8 cellular contexts compared by ENCODE assay signal in the genomic region with DNA sequence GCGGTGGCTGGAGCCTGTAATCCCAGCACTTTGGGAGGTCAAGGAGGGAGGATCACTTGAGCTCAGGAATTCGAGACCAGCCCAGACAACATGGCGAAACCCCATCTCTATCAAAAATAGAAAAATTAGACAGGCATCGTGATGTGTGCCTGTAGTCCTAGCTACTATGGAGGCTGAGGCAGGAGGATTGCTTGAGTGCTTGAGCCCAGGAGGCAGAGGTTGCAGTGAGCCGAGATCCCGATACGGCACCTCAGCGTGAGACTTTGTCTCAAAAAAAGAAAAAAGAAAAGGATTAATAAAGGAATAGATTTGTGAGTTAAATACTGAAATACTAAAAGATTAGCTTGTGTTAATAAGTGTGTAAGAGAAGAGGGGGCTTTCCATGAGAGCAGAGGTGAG. TPM values are rescaled to one million over a fixed set of nuclear protein-coding genes. Genes with fewer than 3 reads are reported as not detected.
DNase-seq lines count a peak whose midpoint lies in the region; TF ChIP-seq lines count a peak whose summit lies in the region.

No MANE protein-coding gene starts in this region.

- H3K36me3 ChIP-seq in OCI-LY3 (replicated peaks; ENCODE audit: low read depth, low read length) (no peaks in the 10 kb centered on the region), endodermal cell (ENCODE audit: control insufficient read depth, insufficient read depth, low read length) (no peaks in the 10 kb centered on the region), neutrophil (no peaks in the 10 kb centered on the region), H7 (replicated peaks; ENCODE audit: control insufficient read depth, insufficient read depth, low read length) (no peaks in the 10 kb centered on the region)

- peaks cover 4% of the 10 kb centered on the region; the same call in 1 of the 2 replicates for H3K27me3 ChIP-seq in OCI-LY3 (ENCODE audit: low read depth, low read length)
- no peaks in the 10 kb centered on the region for H3K27me3 ChIP-seq in endodermal cell (ENCODE audit: control insufficient read depth, insufficient read depth, low read length, poor library complexity, severe bottlenecking)
- no peaks in the 10 kb centered on the region for H3K27me3 ChIP-seq in neutrophil
- H3K27me3 ChIP-seq in H7 (ENCODE audit: control insufficient read depth, insufficient read depth, low read length) = no peaks in the 10 kb centered on the region

- no peak for DNase-seq in endodermal cell
- no peak for DNase-seq in NCI-H345 treated with DMSO at 0.1 percent for 48 hours (lab: John Stamatoyannopoulos, UW; ENCODE audit: unreplicated experiment)
- no peak for DNase-seq in NCI-H1436 treated with DMSO at 0.1 percent for 48 hours (lab: John Stamatoyannopoulos, UW)
- DNase-seq in H7 = no peak
- no peak for DNase-seq in SHP77 (lab: John Stamatoyannopoulos, UW)

- H3K36me3 Mint-ChIP-seq in endodermal cell (ENCODE audit: low read depth) = no peaks in the 10 kb centered on the region

- H3K9me3 Mint-ChIP-seq in endodermal cell = no peaks in the 10 kb centered on the region

- peak overlapping the region; percentile 93 for H3K27ac Mint-ChIP-seq in endodermal cell

- no peaks in the 10 kb centered on the region for H3K79me2 ChIP-seq in OCI-LY3 (ENCODE audit: low read length)

- H3K9me3 ChIP-seq in OCI-LY3 (ENCODE audit: insufficient read depth, low read length) (no peaks in the 10 kb centered on the region), endodermal cell (ENCODE audit: control insufficient read depth, low read length) (no peaks in the 10 kb centered on the region), neutrophil (no peaks in the 10 kb centered on the region)

- H2AFZ ChIP-seq in OCI-LY3 (ENCODE audit: low read depth, low read length) = peak overlapping the region; percentile 81

- H3K9ac ChIP-seq in OCI-LY3 (ENCODE audit: low read length) (peak overlapping the region; percentile 89), endodermal cell (ENCODE audit: extremely low read depth, low read length, poor library complexity, severe bottlenecking) (peak overlapping the region; percentile 49)

- H3K4me1 Mint-ChIP-seq in endodermal cell = peaks cover 19% of the 10 kb centered on the region

- TF ChIP-seq CTCF in OCI-LY3 (IDR thresholded peaks at IDR 0.05; ENCODE audit: low read depth, low read length) (no peak), endodermal cell (conservative IDR thresholded peaks at IDR 0.05) (no peak), neutrophil (IDR thresholded peaks at IDR 0.05) (no peak)

- H3K4me3 Mint-ChIP-seq in endodermal cell = peak overlapping the region; percentile 61

- H4K20me1 ChIP-seq in OCI-LY3 (ENCODE audit: insufficient read depth, low read length) = no peaks in the 10 kb centered on the region

- H3K4me2 ChIP-seq in OCI-LY3 (ENCODE audit: low read length) = peak overlapping the region; percentile 91

- H3K27me3 Mint-ChIP-seq in endodermal cell (ENCODE audit: insufficient read depth) = no peaks in the 10 kb centered on the region

- H3K4me3 ChIP-seq in GM08714 (ENCODE audit: low read length) (peak overlapping the region; percentile 32; the same call in 1 of the 2 replicates), OCI-LY3 (ENCODE audit: low read length) (peak overlapping the region; percentile 78), endodermal cell (ENCODE audit: low read length) (peak overlapping the region; percentile 69), neutrophil (ENCODE audit: low read depth in 1 of 2, low read length in 1 of 2) (peak overlapping the region; percentile 47 to 52), H7 (ENCODE audit: insufficient read depth, low read depth, low read length) (no peak overlapping the region)

- H3K4me1 ChIP-seq in OCI-LY3 (ENCODE audit: low read length) (peaks cover 30% of the 10 kb centered on the region), endodermal cell (ENCODE audit: control insufficient read depth, insufficient read depth, low read length) (no peaks in the 10 kb centered on the region), neutrophil (ENCODE audit: control insufficient read depth in 1 of 2, insufficient read depth in 1 of 2, low read depth in 1 of 2, low read length in 1 of 2) (peaks cover 22 to 26% of the 10 kb centered on the region in 2 experiments)

- peak overlapping the region; percentile 64 for H3K27ac ChIP-seq in OCI-LY3 (ENCODE audit: low read length)
- peak overlapping the region; percentile 13 for H3K27ac ChIP-seq in endodermal cell (ENCODE audit: low read depth, low read length)
- H3K27ac ChIP-seq in neutrophil = no peak overlapping the region

- WGBS in endodermal cell (ENCODE audit: insufficient coverage in 1 of 2, insufficient read length in 1 of 2), 2 experiments = 64 to 76% methylated on average over 6 to 8 of the region's 8 CpGs

RNA-seq across cellular contexts. Expression of gene RPGRIP1, which starts 29.4 kb away (rescaled TPM):
- total RNA-seq in endodermal cell = under 1 TPM in 1 of 2 donors, not detected in 1; 0.29 TPM
- not detected for polyA plus RNA-seq in endodermal cell (2013, experiment 1 of 2)
- polyA plus RNA-seq in endodermal cell (2013, experiment 2 of 2) = not detected
- total RNA-seq in H7 (2014; rRNA removed; shearing (Covaris generic)) = 0.11 and 0.14 TPM in 2 replicates

RNA-seq across cellular contexts. Expression of gene HNRNPC, which starts 40.0 kb away (rescaled TPM):
- 1,000 to 10,000 TPM in 1 of 2 donors, 100 to 1,000 TPM in 1; 751 to 1,003 TPM for total RNA-seq in endodermal cell
- polyA plus RNA-seq in endodermal cell (2013, experiment 1 of 2) = 966 TPM
- polyA plus RNA-seq in endodermal cell (2013, experiment 2 of 2) = 842 TPM
- 1,394 and 2,138 TPM in 2 replicates for total RNA-seq in H7 (2014; rRNA removed; shearing (Covaris generic))
